9 cellular contexts compared by ENCODE assay signal in the genomic region with DNA sequence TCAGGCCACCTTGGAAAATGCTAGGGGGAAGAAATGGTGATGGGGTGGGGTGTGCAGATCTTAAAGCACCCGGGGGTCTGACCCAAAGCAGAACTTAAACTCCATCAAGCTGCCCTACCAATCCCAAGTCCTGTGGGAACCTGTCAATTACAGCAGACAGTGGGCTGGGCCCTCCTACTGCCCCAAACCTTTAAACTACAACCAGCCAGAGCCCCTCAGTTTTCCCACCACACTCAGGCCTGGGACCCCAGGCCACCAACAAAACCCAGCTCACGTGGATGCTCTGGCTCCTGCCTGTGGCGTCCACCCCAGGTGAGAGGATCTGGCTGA. TPM values are rescaled to one million over a fixed set of nuclear protein-coding genes. Genes with fewer than 3 reads are reported as not detected.
A peak's percentile ranks its signal among the peaks of the same experiment; 100 is the strongest.
DNase-seq lines count a peak whose midpoint lies in the region; ATAC-seq and TF ChIP-seq lines count a peak whose summit lies in the region.
"Had no signal": no experiment of that assay in that cellular context is flagged by ENCODE, and none has a peak within 500 bp of the region (broad histone marks: within the 10 kb centered on the region; RNA-seq: fewer than 3 reads in every experiment).

No MANE protein-coding gene starts in this region.

- TF ChIP-seq POLR2A in tibial nerve (IDR thresholded peaks at IDR 0.05), result no peak

- no peak for DNase-seq in activated naive CD4-positive, alpha-beta T cell treated with anti-CD3 and anti-CD28 coated beads, Interleukin-2, amount 10 ng/mL, durations not matched to agents 7 days and 5 days
- no peak for DNase-seq in activated naive CD4-positive, alpha-beta T cell treated with Interleukin-2 at 50 U/mL for 16 hours
- DNase-seq in MCF 10A (ENCODE audit: unreplicated experiment) (no peak), tibial nerve (ENCODE audit: low spot score in 2 of 2) (no peak), NCI-H524 (lab: John Stamatoyannopoulos, UW) (no peak), NCI-H2227 treated with DMSO at 0.1 percent for 48 hours (lab: John Stamatoyannopoulos, UW) (no peak)

- H3K4me3 Mint-ChIP-seq in activated naive CD4-positive, alpha-beta T cell treated with anti-CD3 and anti-CD28 coated beads, Interleukin-2, amount 10 ng/mL, durations not matched to agents 7 days and 5 days, result peak overlapping the region; percentile 76
- peak overlapping the region; percentile 81 for H3K4me3 Mint-ChIP-seq in MCF 10A (ENCODE audit: unreplicated experiment)

- H3K4me1 ChIP-seq in mucosa of rectum (ENCODE audit: control insufficient read depth in 2 of 2, insufficient read depth in 2 of 2, low read length in 2 of 2), result peaks cover 43 to 47% of the 10 kb centered on the region in 2 donors
- peaks cover 0 to 57% (median 33%) of the 10 kb centered on the region in 4 donors for H3K4me1 ChIP-seq in tibial nerve

- no peak for ATAC-seq in HG02610 (IDR thresholded peaks at IDR 0.05; ENCODE audit: unreplicated experiment)

- POLR2A ChIA-PET in MCF 10A (lab: Yijun Ruan, JAX), result interaction anchor here (0.6 to 8.8 kb wide), 10 partner anchors 13 to 463 kb away, joined by 3 to 231 read pairs (median 16); partner anchors contain the start of gene NUFIP2

- BruUV-seq in MCF 10A (replicated peaks; lab: Mats Ljungman, UMichigan), result no TSS peak

- peaks cover 29% of the 10 kb centered on the region for H3K27me3 Mint-ChIP-seq in activated naive CD4-positive, alpha-beta T cell treated with anti-CD3 and anti-CD28 coated beads, Interleukin-2, amount 10 ng/mL, durations not matched to agents 7 days and 5 days
- H3K27me3 Mint-ChIP-seq in MCF 10A (ENCODE audit: insufficient read depth, unreplicated experiment), result no peaks in the 10 kb centered on the region

- CTCF ChIA-PET in activated naive CD4-positive, alpha-beta T cell treated with anti-CD3 and anti-CD28 coated beads, Interleukin-2, amount 10 ng/mL, durations not matched to agents 7 days and 5 days (lab: Charles Lee), result interaction anchor here (0.9 to 4.2 kb wide), 5 partner anchors 23 to 192 kb away, joined by 3 to 33 read pairs (median 13); no protein-coding TSS in a partner anchor
- CTCF ChIA-PET in MCF 10A (lab: Yijun Ruan, JAX), result interaction anchor here (1.1 to 9.9 kb wide), 7 partner anchors 20 to 65 kb away, joined by 3 to 191 read pairs (median 6); no protein-coding TSS in a partner anchor

- peaks cover 33% of the 10 kb centered on the region for H3K4me1 Mint-ChIP-seq in activated naive CD4-positive, alpha-beta T cell treated with anti-CD3 and anti-CD28 coated beads, Interleukin-2, amount 10 ng/mL, durations not matched to agents 7 days and 5 days
- peaks cover 34% of the 10 kb centered on the region for H3K4me1 Mint-ChIP-seq in MCF 10A (ENCODE audit: insufficient read depth, unreplicated experiment)

- H3K27ac ChIP-seq in mucosa of rectum (ENCODE audit: low read depth in 2 of 2, low read length in 2 of 2), result peak overlapping the region; percentile 94 to 97
- H3K27ac ChIP-seq in tibial nerve, result peak overlapping the region; percentile 64 to 97 (median 89)

- no peaks in the 10 kb centered on the region for H3K27me3 ChIP-seq in mucosa of rectum (ENCODE audit: control insufficient read depth in 2 of 2, insufficient read depth in 2 of 2, low read length in 2 of 2)
- no peaks in the 10 kb centered on the region for H3K27me3 ChIP-seq in tibial nerve
- H3K27me3 ChIP-seq: ovary had no signal

- intact Hi-C loops in MCF 10A (cut with micrococcal nuclease), result no loop called here

- TF ChIP-seq EP300 in tibial nerve (IDR thresholded peaks at IDR 0.05), result no peak

- TF ChIP-seq CTCF in MCF 10A (IDR thresholded peaks at IDR 0.05; ENCODE audit: unreplicated experiment), result no peak
- no peak for TF ChIP-seq CTCF in tibial nerve (IDR thresholded peaks at IDR 0.05)

- no peaks in the 10 kb centered on the region for H3K9me3 Mint-ChIP-seq in activated naive CD4-positive, alpha-beta T cell treated with anti-CD3 and anti-CD28 coated beads, Interleukin-2, amount 10 ng/mL, durations not matched to agents 7 days and 5 days
- no peaks in the 10 kb centered on the region for H3K9me3 Mint-ChIP-seq in MCF 10A (ENCODE audit: unreplicated experiment)

- 36 to 55% methylated on average over 1 to 3 of the region's 3 CpGs for WGBS in tibial nerve, 2 donors

- H3K27ac Mint-ChIP-seq in activated naive CD4-positive, alpha-beta T cell treated with anti-CD3 and anti-CD28 coated beads, Interleukin-2, amount 10 ng/mL, durations not matched to agents 7 days and 5 days, result no peak overlapping the region
- peak overlapping the region; percentile 93 for H3K27ac Mint-ChIP-seq in MCF 10A (ENCODE audit: low read depth, unreplicated experiment)

- H3K9me3 ChIP-seq in mucosa of rectum (ENCODE audit: control insufficient read depth in 2 of 2, low read length in 2 of 2), result no peaks in the 10 kb centered on the region
- no peaks in the 10 kb centered on the region for H3K9me3 ChIP-seq in tibial nerve
- H3K9me3 ChIP-seq: ovary had no signal

- H3K9ac ChIP-seq in mucosa of rectum (ENCODE audit: low read depth in 1 of 2, low read length in 2 of 2), result peak overlapping the region; percentile 72 to 90

- peak overlapping the region; percentile 64 to 68 for H3K4me3 ChIP-seq in mucosa of rectum (ENCODE audit: low read length in 2 of 2)
- H3K4me3 ChIP-seq in tibial nerve, result no peak overlapping the region

- no peaks in the 10 kb centered on the region for H3K36me3 Mint-ChIP-seq in activated naive CD4-positive, alpha-beta T cell treated with anti-CD3 and anti-CD28 coated beads, Interleukin-2, amount 10 ng/mL, durations not matched to agents 7 days and 5 days
- H3K36me3 Mint-ChIP-seq in MCF 10A (ENCODE audit: insufficient read depth, unreplicated experiment), result peaks cover 12% of the 10 kb centered on the region

- no peaks in the 10 kb centered on the region for H3K36me3 ChIP-seq in mucosa of rectum (ENCODE audit: control insufficient read depth in 2 of 2, insufficient read depth in 2 of 2, low read length in 2 of 2)
- H3K36me3 ChIP-seq in tibial nerve, result peaks cover 0 to 11% (median 0%) of the 10 kb centered on the region in 3 donors
- H3K36me3 ChIP-seq: ovary had no signal

RNA-seq across cellular contexts. Expression of gene MYO18A, which starts 2.7 kb away (rescaled TPM):
- total RNA-seq in MCF 10A (2022), result 24.0 and 24.8 TPM in 2 replicates
- 100 to 1,000 TPM in 3 of 4 donors, 10 to 100 TPM in 1; 71.6 to 125 (median 104) TPM for total RNA-seq in tibial nerve

Comparison
In these comparisons a context has a peak if more than half of its experiments do, and no peak if none do; other contexts are left out.
1. H3K4me3 ChIP-seq: peak in mucosa of rectum (2 of 2); none in tibial nerve (0 of 4).